ENCODE assay signal across 1 cellular context in genomic region chr1:3548156-3548893, GRCh38.
TF ChIP-seq lines count a peak whose summit lies in the region.

No MANE protein-coding gene starts in this region.

TF ChIP-seq in Ishikawa, 13 proteins besides CTCF, POLR2A, EP300 and RAD21 (continued from another document):
- TF ChIP-seq MAX (IDR thresholded peaks at IDR 0.05) (no peak), ZBTB7A (IDR thresholded peaks at IDR 0.05; ENCODE audit: low read depth) (no peak)
